Comparison of ENCODE assay signal across 12 cellular contexts in the genomic region with DNA sequence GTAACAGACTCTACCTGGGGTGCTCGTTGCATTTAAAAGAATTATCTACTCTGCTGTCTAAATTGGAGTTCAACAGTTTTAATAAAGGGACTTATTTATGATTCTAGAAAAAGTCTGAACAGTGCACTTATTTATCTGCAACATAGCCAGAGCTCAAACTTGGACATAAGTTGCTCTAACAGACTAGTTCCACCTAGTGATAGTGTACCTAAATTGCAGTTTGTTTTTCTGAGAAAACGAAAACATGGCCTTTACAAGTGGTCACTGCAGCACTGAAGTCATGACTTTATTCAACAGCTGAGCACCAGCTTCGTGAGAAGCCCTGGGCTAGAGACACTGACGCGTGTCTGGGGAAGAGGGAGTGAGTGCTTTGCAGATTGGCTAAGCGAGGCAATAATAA.
DNase-seq lines count a peak whose midpoint lies in the region; ATAC-seq and TF ChIP-seq lines count a peak whose summit lies in the region.
"Had no signal": no experiment of that assay in that cellular context is flagged by ENCODE, and none has a peak within 500 bp of the region (broad histone marks: within the 10 kb centered on the region; RNA-seq: fewer than 3 reads in every experiment).

No MANE protein-coding gene starts in this region.

- BruUV-seq in PC-9 (replicated peaks; lab: Mats Ljungman, UMichigan): no TSS peak

- H3K4me1 ChIP-seq in PC-9 (replicated peaks; ENCODE audit: insufficient read depth): no peaks in the 10 kb centered on the region

- CTCF ChIA-PET in PC-9 (lab: Charles Lee): no interaction called here

- no peak overlapping the region for H3K4me3 ChIP-seq in PC-9

- no peak overlapping the region for H3K4me2 ChIP-seq in PC-9

- POLR2A ChIA-PET in PC-9 (lab: Charles Lee; ENCODE audit: unreplicated experiment): no interaction called here

- peak; percentile 28; the same call in 1 of the 2 replicates for TF ChIP-seq CTCF in PC-9 (conservative IDR thresholded peaks at IDR 0.05)

- DNase-seq in NCI-H82 (lab: John Stamatoyannopoulos, UW) (peak; percentile 38), NCI-H82 treated with DMSO at 0.1 percent for 48 hours (lab: John Stamatoyannopoulos, UW; ENCODE audit: unreplicated experiment) (no peak), PC-9 (no peak), iPS-NIHi11 (ENCODE audit: low spot score) (peak; percentile 11), stromal cell of bone marrow (ENCODE audit: low read depth) (peak; percentile 3)
- DNase-seq: activated CD8-positive, alpha-beta T cell treated with anti-CD3 and anti-CD28 coated beads for 36 hours; activated naive CD8-positive, alpha-beta T cell treated with anti-CD3 and anti-CD28 coated beads, Interleukin-2, amount 10 ng/mL, durations not matched to agents 7 days and 5 days; effector memory CD8-positive, alpha-beta T cell; occipital lobe had no signal

- H3K36me3 ChIP-seq in PC-9 (ENCODE audit: low read depth): no peaks in the 10 kb centered on the region

- H3F3A ChIP-seq in PC-9 (ENCODE audit: insufficient read depth, low read depth): no peaks in the 10 kb centered on the region

- no peaks in the 10 kb centered on the region for H3K79me2 ChIP-seq in PC-9 (ENCODE audit: low read depth)

- intact Hi-C loops in PC-9 (cut with micrococcal nuclease; ENCODE audit: unreplicated experiment): no loop called here

- no peak overlapping the region for H2AFZ ChIP-seq in PC-9

- ATAC-seq in GM19395 (IDR thresholded peaks at IDR 0.05; ENCODE audit: unreplicated experiment): no peak
- no peak for ATAC-seq in HG03442 (IDR thresholded peaks at IDR 0.05; ENCODE audit: unreplicated experiment)
- ATAC-seq in HG03045 (IDR thresholded peaks at IDR 0.05; ENCODE audit: unreplicated experiment): no peak
- ATAC-seq: activated CD8-positive, alpha-beta T cell treated with anti-CD3 and anti-CD28 coated beads for 36 hours; effector memory CD8-positive, alpha-beta T cell had no signal

- no peaks in the 10 kb centered on the region for H3K9me2 ChIP-seq in PC-9 (ENCODE audit: insufficient read depth)

- H4K20me1 ChIP-seq in PC-9 (ENCODE audit: insufficient read depth): no peaks in the 10 kb centered on the region; the same call in 1 of the 2 replicates

- no peak overlapping the region for H3K27ac ChIP-seq in PC-9

- no peaks in the 10 kb centered on the region for H3K27me3 ChIP-seq in PC-9 (ENCODE audit: insufficient read depth, low read depth)

- H3K9me3 ChIP-seq in PC-9 (ENCODE audit: insufficient read depth, low read depth): no peaks in the 10 kb centered on the region

Comparison
In these comparisons a context has a peak if more than half of its experiments do, and no peak if none do; other contexts are left out.
1. DNase-seq: peak in NCI-H82 (single experiment), iPS-NIHi11 (single experiment) and stromal cell of bone marrow (single experiment); none in NCI-H82 treated with DMSO at 0.1 percent for 48 hours (single experiment) and PC-9 (0 of 2).